15 cellular contexts compared by ENCODE assay signal in genomic region chr3:61956236-61956635, GRCh38.
DNase-seq lines count a peak whose midpoint lies in the region; ATAC-seq and TF ChIP-seq lines count a peak whose summit lies in the region.
"Had no signal": no experiment of that assay in that cellular context is flagged by ENCODE, and none has a peak within 500 bp of the region (broad histone marks: within the 10 kb centered on the region; RNA-seq: fewer than 3 reads in every experiment).

No MANE protein-coding gene starts in this region.

- TF ChIP-seq CTCF in neural cell (IDR thresholded peaks at IDR 0.05; ENCODE audit: poor library complexity, severe bottlenecking) (no peak), Calu3 (IDR thresholded peaks at IDR 0.05; ENCODE audit: unreplicated experiment) (no peak)

- no peaks in the 10 kb centered on the region for H3K9me2 ChIP-seq in neural cell (ENCODE audit: insufficient read depth, low read length)

- H3K27me3 Mint-ChIP-seq in Calu3 (ENCODE audit: unreplicated experiment), result no peaks in the 10 kb centered on the region
- H3K27me3 Mint-ChIP-seq: activated B cell treated with CpG ODN at 0.5 μM for 24 hours had no signal

- no peak for TF ChIP-seq EP300 in neural cell (conservative IDR thresholded peaks at IDR 0.05; ENCODE audit: poor library complexity, severe bottlenecking)

- H2AFZ ChIP-seq in neural cell (ENCODE audit: low read depth, low read length), result no peak overlapping the region

- CTCF ChIA-PET in HEK293T (lab: Yijun Ruan, JAX) (no interaction called here), Calu3 (lab: Charles Lee) (no interaction called here)

- H3K4me3 ChIP-seq in MG63 (no peak overlapping the region), neural cell (ENCODE audit: low read length) (peak overlapping the region; percentile 2)

- DNase-seq in AG08396 (ENCODE audit: low spot score) (peak; percentile 40), MG63 (peak; percentile 2), HEK293T (ENCODE audit: extremely low spot score) (no peak), Calu3 (no peak), NCI-H510A (lab: John Stamatoyannopoulos, UW) (no peak)
- DNase-seq: activated B cell treated with CpG ODN at 0.5 μM for 24 hours; activated T-cell treated with anti-CD3 and anti-CD28 coated beads, Interleukin-2, amount 50 U/mL, for 48 hours; cerebellar nuclear complex; midbrain; NCI-H1048; NCI-H524 had no signal

- peaks cover 10% of the 10 kb centered on the region for H3K9me3 Mint-ChIP-seq in Calu3 (ENCODE audit: low read depth, unreplicated experiment)
- H3K9me3 Mint-ChIP-seq: activated B cell treated with CpG ODN at 0.5 μM for 24 hours had no signal

- no peaks in the 10 kb centered on the region for H3K79me2 ChIP-seq in neural cell (replicated peaks; ENCODE audit: insufficient read depth, low read length)

- no peaks in the 10 kb centered on the region for H3K36me3 Mint-ChIP-seq in Calu3 (ENCODE audit: insufficient read depth, unreplicated experiment)

- BruUV-seq in Calu3 (replicated peaks; lab: Mats Ljungman, UMichigan), result no TSS peak

- POLR2A ChIA-PET in HEK293T (lab: Yijun Ruan, JAX), result no interaction called here

- H3F3A ChIP-seq in neural cell (ENCODE audit: insufficient read depth, low read length, poor library complexity, severe bottlenecking), result no peaks in the 10 kb centered on the region

- H3K36me3 ChIP-seq in MG63 (no peaks in the 10 kb centered on the region), neural cell (ENCODE audit: insufficient read depth, low read length) (no peaks in the 10 kb centered on the region)

- H3K27ac ChIP-seq in neural cell (ENCODE audit: low read length), result peak overlapping the region; percentile 59
- H3K27ac ChIP-seq: HL-60 had no signal

- peak overlapping the region; percentile 13 for H3K4me2 ChIP-seq in neural cell (ENCODE audit: low read length)

- intact Hi-C loops in Calu3 (cut with micrococcal nuclease; ENCODE audit: unreplicated experiment), result no loop called here

- no peaks in the 10 kb centered on the region for H3K9me3 ChIP-seq in MG63
- H3K9me3 ChIP-seq in neural cell (ENCODE audit: low read length), result no peaks in the 10 kb centered on the region

- H3K4me1 Mint-ChIP-seq in Calu3 (ENCODE audit: low read depth, unreplicated experiment), result no peaks in the 10 kb centered on the region
- H3K4me1 Mint-ChIP-seq: activated B cell treated with CpG ODN at 0.5 μM for 24 hours had no signal

- no peak overlapping the region for H3K4me3 Mint-ChIP-seq in Calu3 (ENCODE audit: low read depth, unreplicated experiment)
- H3K4me3 Mint-ChIP-seq: activated B cell treated with CpG ODN at 0.5 μM for 24 hours had no signal

- H4K20me1 ChIP-seq in neural cell (ENCODE audit: insufficient read depth), result no peaks in the 10 kb centered on the region

- H3K27ac Mint-ChIP-seq in Calu3 (ENCODE audit: unreplicated experiment), result no peak overlapping the region
- H3K27ac Mint-ChIP-seq: activated B cell treated with CpG ODN at 0.5 μM for 24 hours had no signal

- TF ChIP-seq RAD21 in neural cell (conservative IDR thresholded peaks at IDR 0.05), result no peak

- peak overlapping the region; percentile 8 for H3K9ac ChIP-seq in neural cell (ENCODE audit: low read length)

- no peaks in the 10 kb centered on the region for H3K27me3 ChIP-seq in MG63
- no peaks in the 10 kb centered on the region for H3K27me3 ChIP-seq in neural cell (ENCODE audit: insufficient read depth, low read depth, low read length)

- ATAC-seq in esophagus mucosa (peak; percentile 67), GM18867 (IDR thresholded peaks at IDR 0.05; ENCODE audit: unreplicated experiment) (no peak)

TF ChIP-seq in neural cell, 6 proteins besides CTCF, POLR2A, EP300 and RAD21:
- TF ChIP-seq POLR2AphosphoS5 (IDR thresholded peaks at IDR 0.05) (no peak), SMC3 (conservative IDR thresholded peaks at IDR 0.05; ENCODE audit: poor library complexity) (no peak), MXI1 (conservative IDR thresholded peaks at IDR 0.05; ENCODE audit: poor library complexity, severe bottlenecking) (no peak), EZH2 (IDR thresholded peaks at IDR 0.05; ENCODE audit: borderline replicate concordance, insufficient read depth, low read length, poor library complexity, severe bottlenecking) (no peak), TAF1 (IDR thresholded peaks at IDR 0.05; ENCODE audit: low read depth) (no peak), REST (IDR thresholded peaks at IDR 0.05; ENCODE audit: borderline replicate concordance) (no peak)
TF ChIP-seq in neural cell: peak in this region for 0.

TF ChIP-seq in HEK293T, 16 proteins besides CTCF, POLR2A, EP300 and RAD21:
- TF ChIP-seq SUZ12 (IDR thresholded peaks at IDR 0.05) (no peak), HDGF (IDR thresholded peaks at IDR 0.05; ENCODE audit: borderline replicate concordance) (no peak), TARDBP (IDR thresholded peaks at IDR 0.05) (no peak), FOXA1 (IDR thresholded peaks at IDR 0.05) (no peak), ZNF384 (IDR thresholded peaks at IDR 0.05) (no peak), CTBP1 (IDR thresholded peaks at IDR 0.05; ENCODE audit: borderline replicate concordance) (no peak), SP1 (IDR thresholded peaks at IDR 0.05) (no peak), L3MBTL2 (conservative IDR thresholded peaks at IDR 0.05) (no peak), LEF1 (IDR thresholded peaks at IDR 0.05; ENCODE audit: borderline replicate concordance) (no peak), FOXM1 (IDR thresholded peaks at IDR 0.05; ENCODE audit: borderline replicate concordance) (no peak), BHLHE40 (IDR thresholded peaks at IDR 0.05; ENCODE audit: borderline replicate concordance) (no peak), NFRKB (IDR thresholded peaks at IDR 0.05) (no peak), ARNT (IDR thresholded peaks at IDR 0.05) (no peak), FOXK2 (IDR thresholded peaks at IDR 0.05) (no peak), PKNOX1 (IDR thresholded peaks at IDR 0.05) (no peak), ELF4 (IDR thresholded peaks at IDR 0.05) (no peak)

Comparison
In these comparisons a context has a peak if more than half of its experiments do, and no peak if none do; other contexts are left out.
1. DNase-seq: peak in AG08396 (single experiment) and MG63 (single experiment); none in HEK293T (single experiment), Calu3 (single experiment) and NCI-H510A (single experiment).